Comparison of ENCODE assay signal across 21 cellular contexts in genomic region chr2:240795468-240795867, GRCh38. TPM values are rescaled to one million over a fixed set of nuclear protein-coding genes. Genes with fewer than 3 reads are reported as not detected.
A peak's percentile ranks its signal among the peaks of the same experiment; 100 is the strongest.
DNase-seq lines count a peak whose midpoint lies in the region; ATAC-seq lines count a peak whose summit lies in the region.
"Had no signal": no experiment of that assay in that cellular context is flagged by ENCODE, and none has a peak within 500 bp of the region (broad histone marks: within the 10 kb centered on the region; RNA-seq: fewer than 3 reads in every experiment).

No MANE protein-coding gene starts in this region.

- no peak for ATAC-seq in activated naive CD8-positive, alpha-beta T cell treated with anti-CD3 and anti-CD28 coated beads, Interleukin-2, amount 10 ng/mL, durations not matched to agents 7 days and 5 days (ENCODE audit: low read depth)
- ATAC-seq in activated naive CD8-positive, alpha-beta T cell treated with anti-CD3 and anti-CD28 coated beads, Interleukin-2, amount 50 U/mL, for 24 hours, result no peak
- no peak for ATAC-seq in HG02798 (IDR thresholded peaks at IDR 0.05; ENCODE audit: poor library complexity, unreplicated experiment)
- ATAC-seq: A549 had no signal

- peaks cover 6% of the 10 kb centered on the region for H3K27me3 Mint-ChIP-seq in activated naive CD8-positive, alpha-beta T cell treated with anti-CD3 and anti-CD28 coated beads, Interleukin-2, amount 10 ng/mL, durations not matched to agents 7 days and 5 days
- peaks cover 14% of the 10 kb centered on the region for H3K27me3 Mint-ChIP-seq in activated naive CD8-positive, alpha-beta T cell treated with anti-CD3 and anti-CD28 coated beads, Interleukin-2, amount 50 U/mL, for 24 hours

- H3K36me3 ChIP-seq in BLaER1 treated with 17β-estradiol and CSF1 and Interleukin-3, amounts not matched to agents 10 nM and 100 nM, result no peaks in the 10 kb centered on the region
- H3K36me3 ChIP-seq: MG63 had no signal

- POLR2A ChIA-PET in activated naive CD8-positive, alpha-beta T cell treated with anti-CD3 and anti-CD28 coated beads, Interleukin-2, amount 10 ng/mL, durations not matched to agents 7 days and 5 days (lab: Charles Lee), result no interaction called here

- H3K4me1 Mint-ChIP-seq in activated naive CD8-positive, alpha-beta T cell treated with anti-CD3 and anti-CD28 coated beads, Interleukin-2, amount 10 ng/mL, durations not matched to agents 7 days and 5 days, result no peaks in the 10 kb centered on the region
- H3K4me1 Mint-ChIP-seq in activated naive CD8-positive, alpha-beta T cell treated with anti-CD3 and anti-CD28 coated beads, Interleukin-2, amount 50 U/mL, for 24 hours, result no peaks in the 10 kb centered on the region

- no peak overlapping the region for H3K27ac Mint-ChIP-seq in activated naive CD8-positive, alpha-beta T cell treated with anti-CD3 and anti-CD28 coated beads, Interleukin-2, amount 10 ng/mL, durations not matched to agents 7 days and 5 days
- H3K27ac Mint-ChIP-seq in activated naive CD8-positive, alpha-beta T cell treated with anti-CD3 and anti-CD28 coated beads, Interleukin-2, amount 50 U/mL, for 24 hours, result no peak overlapping the region
- H3K27ac Mint-ChIP-seq: HFFc6 had no signal

- H3K36me3 Mint-ChIP-seq in activated naive CD8-positive, alpha-beta T cell treated with anti-CD3 and anti-CD28 coated beads, Interleukin-2, amount 10 ng/mL, durations not matched to agents 7 days and 5 days, result no peaks in the 10 kb centered on the region
- H3K36me3 Mint-ChIP-seq in activated naive CD8-positive, alpha-beta T cell treated with anti-CD3 and anti-CD28 coated beads, Interleukin-2, amount 50 U/mL, for 24 hours (ENCODE audit: low read depth), result no peaks in the 10 kb centered on the region

- peaks cover 0 to 10% (median 0%) of the 10 kb centered on the region in 11 experiments; a peak in 1 of 22 replicates for H4K20me1 ChIP-seq in BLaER1 treated with 17β-estradiol and CSF1 and Interleukin-3, amounts not matched to agents 10 nM and 100 nM

- 0 out of 22 replicates have a peak, but pooled peaks cover 0 to 3% (median 0%) of the 10 kb centered on the region in 11 experiments for H3K27me3 ChIP-seq in BLaER1 treated with 17β-estradiol and CSF1 and Interleukin-3, amounts not matched to agents 10 nM and 100 nM
- H3K27me3 ChIP-seq in layer of hippocampus (ENCODE audit: control insufficient read depth, insufficient read depth, low read length), result no peaks in the 10 kb centered on the region

- DNase-seq in activated naive CD8-positive, alpha-beta T cell treated with anti-CD3 and anti-CD28 coated beads, Interleukin-2, amount 10 ng/mL, durations not matched to agents 7 days and 5 days, result peak; percentile 18
- DNase-seq in activated naive CD8-positive, alpha-beta T cell treated with anti-CD3 and anti-CD28 coated beads, Interleukin-2, amount 50 U/mL, for 24 hours, result no peak
- DNase-seq in posterior cingulate gyrus, result peak in 6 of 10 donors; percentile 5 to 83 (median 52)
- DNase-seq in DMS53 treated with DMSO at 0.1 percent for 48 hours (lab: John Stamatoyannopoulos, UW; ENCODE audit: unreplicated experiment), result no peak
- DNase-seq in NCI-H510A (lab: John Stamatoyannopoulos, UW), result no peak
- DNase-seq: COR-L47, GOT3, HFFc6, IMR-90, Karpas-422, MG63, NCI-H1092, NCI-H146, NCI-H2081, NCI-H82, PC-9 had no signal

- no peak overlapping the region for H3K4me3 ChIP-seq in BLaER1 treated with 17β-estradiol and CSF1 and Interleukin-3, amounts not matched to agents 10 nM and 100 nM
- H3K4me3 ChIP-seq: A549, MG63, PC-9 had no signal

- peak overlapping the region in 7 of 11 experiments; percentile 55 to 79 (median 71); a peak in 12 of 22 replicates for H3K4me2 ChIP-seq in BLaER1 treated with 17β-estradiol and CSF1 and Interleukin-3, amounts not matched to agents 10 nM and 100 nM
- H3K4me2 ChIP-seq: A549, PC-9 had no signal

- no peak overlapping the region for H3K9ac ChIP-seq in BLaER1 treated with 17β-estradiol and CSF1 and Interleukin-3, amounts not matched to agents 10 nM and 100 nM

- intact Hi-C loops in posterior cingulate gyrus (cut with DNase I), result no loop called here

- H3K9me3 ChIP-seq in BLaER1 treated with 17β-estradiol and CSF1 and Interleukin-3, amounts not matched to agents 10 nM and 100 nM (replicated peaks in 1 of 11), result peaks cover 0 to 3% (median 0%) of the 10 kb centered on the region in 11 experiments; a peak in 4 of 22 replicates
- H3K9me3 ChIP-seq: MG63 had no signal

- H3K9me3 Mint-ChIP-seq in activated naive CD8-positive, alpha-beta T cell treated with anti-CD3 and anti-CD28 coated beads, Interleukin-2, amount 10 ng/mL, durations not matched to agents 7 days and 5 days, result no peaks in the 10 kb centered on the region
- no peaks in the 10 kb centered on the region for H3K9me3 Mint-ChIP-seq in activated naive CD8-positive, alpha-beta T cell treated with anti-CD3 and anti-CD28 coated beads, Interleukin-2, amount 50 U/mL, for 24 hours
- H3K9me3 Mint-ChIP-seq: HFFc6 had no signal

- no peak overlapping the region for H3K4me3 Mint-ChIP-seq in activated naive CD8-positive, alpha-beta T cell treated with anti-CD3 and anti-CD28 coated beads, Interleukin-2, amount 10 ng/mL, durations not matched to agents 7 days and 5 days
- no peak overlapping the region for H3K4me3 Mint-ChIP-seq in activated naive CD8-positive, alpha-beta T cell treated with anti-CD3 and anti-CD28 coated beads, Interleukin-2, amount 50 U/mL, for 24 hours
- H3K4me3 Mint-ChIP-seq: HFFc6 had no signal

- peak overlapping the region in 1 of 11 experiments; percentile 65; a peak in 2 of 22 replicates for H3K27ac ChIP-seq in BLaER1 treated with 17β-estradiol and CSF1 and Interleukin-3, amounts not matched to agents 10 nM and 100 nM
- H3K27ac ChIP-seq in layer of hippocampus (ENCODE audit: low read depth, low read length), result peak overlapping the region; percentile 40
- H3K27ac ChIP-seq: A549, PC-9 had no signal

- peaks cover 0 to 41% (median 27%) of the 10 kb centered on the region in 10 experiments; a peak in 16 of 20 replicates for H3K4me1 ChIP-seq in BLaER1 treated with 17β-estradiol and CSF1 and Interleukin-3, amounts not matched to agents 10 nM and 100 nM
- H3K4me1 ChIP-seq: A549 had no signal

RNA-seq across cellular contexts. Expression of gene KIF1A, which starts 24.6 kb away (rescaled TPM):
- 1 to 10 TPM; 2.0 to 2.3 TPM for total RNA-seq in activated naive CD8-positive, alpha-beta T cell treated with anti-CD3 and anti-CD28 coated beads, Interleukin-2, amount 10 ng/mL, durations not matched to agents 7 days and 5 days
- total RNA-seq: HFFc6, HT-29, PC-9 had no signal

Comparison
In these comparisons a context has a peak if more than half of its experiments do, and no peak if none do; other contexts are left out.
1. DNase-seq: peak in activated naive CD8-positive, alpha-beta T cell treated with anti-CD3 and anti-CD28 coated beads, Interleukin-2, amount 10 ng/mL, durations not matched to agents 7 days and 5 days (single experiment) and posterior cingulate gyrus (6 of 10); none in activated naive CD8-positive, alpha-beta T cell treated with anti-CD3 and anti-CD28 coated beads, Interleukin-2, amount 50 U/mL, for 24 hours (single experiment), DMS53 treated with DMSO at 0.1 percent for 48 hours (single experiment) and NCI-H510A (single experiment).